ENCODE assay signal across 19 cellular contexts in the genomic region with DNA sequence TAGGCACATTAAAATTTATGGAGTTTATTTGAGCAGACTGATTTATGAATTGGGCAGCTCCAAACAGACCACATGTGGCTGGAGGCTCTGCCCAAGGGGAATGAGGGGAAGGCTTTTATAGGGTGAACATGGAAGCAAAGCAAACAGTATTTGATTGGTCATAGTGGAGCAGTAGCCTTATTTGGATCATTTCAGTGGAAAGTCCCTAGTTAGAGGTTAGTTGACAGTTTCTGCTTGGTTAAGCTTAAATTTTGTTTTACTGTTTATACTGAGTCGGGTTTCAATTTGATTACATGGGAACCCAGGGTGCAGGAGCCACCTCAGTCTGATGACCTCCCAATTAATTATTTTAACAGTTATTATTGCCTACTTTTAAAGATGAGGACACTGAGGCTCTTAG.
DNase-seq lines count a peak whose midpoint lies in the region; ATAC-seq and TF ChIP-seq lines count a peak whose summit lies in the region.
"Had no signal": no experiment of that assay in that cellular context is flagged by ENCODE, and none has a peak within 500 bp of the region (broad histone marks: within the 10 kb centered on the region; RNA-seq: fewer than 3 reads in every experiment).

No MANE protein-coding gene starts in this region.

- no peak for TF ChIP-seq CTCF in RWPE2 (IDR thresholded peaks at IDR 0.05; ENCODE audit: poor library complexity, severe bottlenecking)

- ATAC-seq in GM18520 (IDR thresholded peaks at IDR 0.05; ENCODE audit: unreplicated experiment) (peak; percentile 62), GM19463 (IDR thresholded peaks at IDR 0.05; ENCODE audit: unreplicated experiment) (peak; percentile 64), RWPE2 (ENCODE audit: low read depth) (no peak), HG02642 (IDR thresholded peaks at IDR 0.05; ENCODE audit: poor library complexity, unreplicated experiment) (no peak)
- no peak for ATAC-seq in stimulated activated naive CD8-positive, alpha-beta T cell treated with anti-CD3 and anti-CD28 coated beads, Interleukin-15, Interleukin-2, amounts not matched to agents 100 U/mL and 50 U/mL, for 24 hours
- ATAC-seq: A549, GM23338, K562 had no signal

- DNase-seq in RWPE2 (ENCODE audit: low spot score) (no peak), kidney tubule cell (ENCODE audit: low spot score) (peak; percentile 26)
- DNase-seq in stimulated activated CD4-positive, alpha-beta T cell treated with anti-CD3 and anti-CD28 coated beads, Interleukin-12 subunit alpha, Interleukin-12 subunit beta, amount 100 ng/mL, for 4 hours: no peak
- DNase-seq in stimulated activated naive CD8-positive, alpha-beta T cell treated with anti-CD3 and anti-CD28 coated beads, Interleukin-15, Interleukin-2, amounts not matched to agents 100 U/mL and 50 U/mL, for 24 hours: no peak
- DNase-seq: Caco-2; CD4-positive, alpha-beta T cell; DMS153; GDM1; HCEC 1CT; NCI-H1417; NCI-H187; NCI-H524 treated with DMSO at 0.1 percent for 48 hours had no signal

- no peak overlapping the region for H3K4me3 ChIP-seq in RWPE2 (ENCODE audit: severe bottlenecking)
- H3K4me3 ChIP-seq: A549, GM23338, K562, SJSA1 had no signal

- H3K27me3 ChIP-seq in RWPE2 (ENCODE audit: insufficient read depth, poor library complexity, severe bottlenecking): no peaks in the 10 kb centered on the region
- H3K27me3 ChIP-seq: SJSA1 had no signal

- peaks cover 11% of the 10 kb centered on the region for H3K4me1 ChIP-seq in RWPE2 (ENCODE audit: insufficient read depth, poor library complexity, severe bottlenecking)
- H3K4me1 ChIP-seq: A549, SJSA1 had no signal

- peak overlapping the region; percentile 61 for H3K27ac ChIP-seq in RWPE2 (ENCODE audit: poor library complexity, severe bottlenecking)
- H3K27ac ChIP-seq: A549, SJSA1 had no signal

- H3K36me3 ChIP-seq in RWPE2 (ENCODE audit: low read depth): no peaks in the 10 kb centered on the region
- H3K36me3 ChIP-seq: SJSA1 had no signal

- peaks cover 2% of the 10 kb centered on the region for H3K9me3 ChIP-seq in RWPE2 (ENCODE audit: severe bottlenecking)
- H3K9me3 ChIP-seq: A549, Caco-2, SJSA1 had no signal

Comparison
In these comparisons a context has a peak if more than half of its experiments do, and no peak if none do; other contexts are left out.
1. ATAC-seq: peak in GM18520 (single experiment) and GM19463 (single experiment); none in RWPE2 (single experiment), HG02642 (single experiment) and stimulated activated naive CD8-positive, alpha-beta T cell treated with anti-CD3 and anti-CD28 coated beads, Interleukin-15, Interleukin-2, amounts not matched to agents 100 U/mL and 50 U/mL, for 24 hours (single experiment).